ENCODE assay signal across 14 cellular contexts in genomic region chr21:41960386-41960785, GRCh38.
"Had no signal": no experiment of that assay in that cellular context is flagged by ENCODE, and none has a peak within 500 bp of the region (broad histone marks: within the 10 kb centered on the region; RNA-seq: fewer than 3 reads in every experiment).

No MANE protein-coding gene starts in this region.

- H3K27ac ChIP-seq: breast epithelium, left lung, sigmoid colon, uterus, VCaP had no signal

- H3K4me1 ChIP-seq: uterus had no signal

- ATAC-seq: esophagus mucosa; left lung; stimulated activated effector memory CD8-positive, alpha-beta T cell treated with anti-CD3 and anti-CD28 coated beads, Interleukin-12 subunit alpha, Interleukin-12 subunit beta, amount 100 ng/mL, for 72 hours had no signal

- H3K27ac Mint-ChIP-seq: nephron; stimulated activated effector memory CD8-positive, alpha-beta T cell treated with anti-CD3 and anti-CD28 coated beads, Interleukin-12 subunit alpha, Interleukin-12 subunit beta, amount 100 ng/mL, for 72 hours had no signal

- H3K27me3 ChIP-seq: ascending aorta, breast epithelium, left lung, sigmoid colon, tibial artery, uterus had no signal

- H3K4me3 Mint-ChIP-seq: nephron; stimulated activated effector memory CD8-positive, alpha-beta T cell treated with anti-CD3 and anti-CD28 coated beads, Interleukin-12 subunit alpha, Interleukin-12 subunit beta, amount 100 ng/mL, for 72 hours had no signal

- H3K4me3 ChIP-seq: ascending aorta, breast epithelium, left lung, sigmoid colon, tibial artery, uterus had no signal

- DNase-seq: activated CD4-positive, alpha-beta T cell treated with anti-CD3 and anti-CD28 coated beads, Interleukin-2, amount 50 U/mL, for 48 hours; activated naive CD4-positive, alpha-beta T cell treated with Interleukin-2 at 50 U/mL for 16 hours; dermis blood vessel endothelial cell; left lung; sigmoid colon; stimulated activated CD4-positive, alpha-beta T cell treated with anti-CD3 and anti-CD28 coated beads, Interleukin-2, amount 100 ng/mL, for 24 hours; tibial artery; uterus had no signal

- H3K9me3 Mint-ChIP-seq: nephron; stimulated activated effector memory CD8-positive, alpha-beta T cell treated with anti-CD3 and anti-CD28 coated beads, Interleukin-12 subunit alpha, Interleukin-12 subunit beta, amount 100 ng/mL, for 72 hours had no signal

- H3K36me3 ChIP-seq: ascending aorta, breast epithelium, left lung, sigmoid colon, tibial artery, uterus had no signal

- H3K9me3 ChIP-seq: ascending aorta, breast epithelium, left lung, sigmoid colon, tibial artery, uterus had no signal
